ENCODE assay signal across 1 cellular context in the genomic region with DNA sequence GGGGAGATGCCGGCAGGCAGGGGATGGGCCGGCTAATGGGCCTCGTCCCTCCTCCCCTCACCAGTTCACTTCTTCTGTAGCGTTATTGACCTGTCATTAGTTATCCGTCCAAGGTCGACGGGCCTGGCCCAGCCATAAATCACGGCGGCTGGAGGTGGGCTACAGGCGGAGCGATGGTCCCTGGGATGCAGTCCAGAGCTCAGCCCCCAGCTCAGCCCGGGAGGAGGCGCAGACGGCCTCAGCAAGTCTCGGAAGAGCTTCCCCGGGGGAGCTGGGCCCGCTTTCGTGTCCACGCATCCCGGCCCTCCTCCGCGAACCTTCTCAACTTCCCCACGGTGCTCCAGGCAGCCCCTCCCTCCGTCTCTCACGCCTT.
TF ChIP-seq lines count a peak whose summit lies in the region.

No MANE protein-coding gene starts in this region.

TF ChIP-seq in IMR-90, 13 proteins besides CTCF, POLR2A, EP300 and RAD21 (continued from another document):
- TF ChIP-seq FOS (IDR thresholded peaks at IDR 0.05; ENCODE audit: low read depth, low read length), result no peak
- TF ChIP-seq RCOR1 (IDR thresholded peaks at IDR 0.05; ENCODE audit: insufficient replicate concordance, low read length), result no peak
- no peak for TF ChIP-seq BHLHE40 (IDR thresholded peaks at IDR 0.05; ENCODE audit: low read depth, low read length)
- TF ChIP-seq, protein P1, sequence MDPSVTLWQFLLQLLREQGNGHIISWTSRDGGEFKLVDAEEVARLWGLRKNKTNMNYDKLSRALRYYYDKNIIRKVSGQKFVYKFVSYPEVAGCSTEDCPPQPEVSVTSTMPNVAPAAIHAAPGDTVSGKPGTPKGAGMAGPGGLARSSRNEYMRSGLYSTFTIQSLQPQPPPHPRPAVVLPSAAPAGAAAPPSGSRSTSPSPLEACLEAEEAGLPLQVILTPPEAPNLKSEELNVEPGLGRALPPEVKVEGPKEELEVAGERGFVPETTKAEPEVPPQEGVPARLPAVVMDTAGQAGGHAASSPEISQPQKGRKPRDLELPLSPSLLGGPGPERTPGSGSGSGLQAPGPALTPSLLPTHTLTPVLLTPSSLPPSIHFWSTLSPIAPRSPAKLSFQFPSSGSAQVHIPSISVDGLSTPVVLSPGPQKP (IDR thresholded peaks at IDR 0.05; ENCODE audit: borderline replicate concordance, low read depth, low read length), result no peak
- TF ChIP-seq MAZ (IDR thresholded peaks at IDR 0.05; ENCODE audit: borderline replicate concordance, low read depth, low read length), result no peak
- no peak for TF ChIP-seq CHD1 (IDR thresholded peaks at IDR 0.05; ENCODE audit: low read depth, low read length)
- TF ChIP-seq, protein P2, sequence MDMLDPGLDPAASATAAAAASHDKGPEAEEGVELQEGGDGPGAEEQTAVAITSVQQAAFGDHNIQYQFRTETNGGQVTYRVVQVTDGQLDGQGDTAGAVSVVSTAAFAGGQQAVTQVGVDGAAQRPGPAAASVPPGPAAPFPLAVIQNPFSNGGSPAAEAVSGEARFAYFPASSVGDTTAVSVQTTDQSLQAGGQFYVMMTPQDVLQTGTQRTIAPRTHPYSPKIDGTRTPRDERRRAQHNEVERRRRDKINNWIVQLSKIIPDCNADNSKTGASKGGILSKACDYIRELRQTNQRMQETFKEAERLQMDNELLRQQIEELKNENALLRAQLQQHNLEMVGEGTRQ (IDR thresholded peaks at IDR 0.05; ENCODE audit: low read depth, low read length), result no peak
- no peak for TF ChIP-seq MAFK (IDR thresholded peaks at IDR 0.05; ENCODE audit: low read depth, low read length)
- TF ChIP-seq RFX5 (IDR thresholded peaks at IDR 0.05; ENCODE audit: low read depth, low read length), result no peak
- no peak for TF ChIP-seq SMC3 (IDR thresholded peaks at IDR 0.05; ENCODE audit: low read depth, low read length)
- TF ChIP-seq MXI1 (IDR thresholded peaks at IDR 0.05; ENCODE audit: borderline replicate concordance, low read depth, low read length), result no peak
- no peak for TF ChIP-seq NFE2L2 (IDR thresholded peaks at IDR 0.05; ENCODE audit: low read depth, low read length)
TF ChIP-seq in IMR-90: peak in this region for 0.
